In the genomic region with DNA sequence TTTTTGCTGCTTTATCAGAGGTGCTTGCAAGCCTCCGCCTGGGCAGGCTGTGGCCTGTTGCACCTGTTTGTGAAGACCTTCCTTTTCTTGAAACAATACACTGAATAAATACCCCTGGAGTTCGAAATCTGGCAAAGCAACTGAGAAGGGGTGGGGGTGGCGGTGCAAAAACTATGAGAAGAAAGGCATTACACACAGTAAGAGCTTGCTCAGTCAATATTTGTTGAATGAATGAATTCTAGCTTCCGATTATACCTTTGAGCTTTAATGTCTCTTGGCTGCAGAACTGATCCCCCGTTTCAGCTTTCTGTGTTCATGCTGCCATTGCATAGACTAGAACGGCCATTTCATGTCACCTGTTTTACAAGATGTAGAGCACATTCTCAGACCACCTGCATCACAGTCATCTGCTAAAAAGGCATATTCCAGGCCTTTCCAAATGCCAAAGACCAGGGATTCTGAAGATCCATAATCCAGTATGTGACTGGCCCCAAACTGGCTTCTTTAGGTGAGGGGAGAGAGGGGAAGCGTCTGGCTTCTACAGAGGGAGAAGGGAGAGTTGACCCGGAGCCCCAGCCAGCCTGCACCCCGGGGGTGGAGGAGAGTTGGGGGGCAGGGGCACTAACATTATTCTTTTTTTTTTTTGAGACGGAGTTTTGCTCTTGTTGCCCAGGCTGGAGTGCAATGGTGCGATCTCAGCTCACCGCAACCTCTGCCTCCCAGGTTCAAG, we compare ENCODE assay signal across 13 cellular contexts.
DNase-seq lines count a peak whose midpoint lies in the region; ATAC-seq and TF ChIP-seq lines count a peak whose summit lies in the region.
"Had no signal": no experiment of that assay in that cellular context is flagged by ENCODE, and none has a peak within 500 bp of the region (broad histone marks: within the 10 kb centered on the region; RNA-seq: fewer than 3 reads in every experiment).

No MANE protein-coding gene starts in this region.

- H3K36me3 ChIP-seq in ascending aorta (no peaks in the 10 kb centered on the region), stomach (no peaks in the 10 kb centered on the region)
- H3K36me3 ChIP-seq: BLaER1, suprapubic skin had no signal

- H3K9me3 ChIP-seq in ascending aorta = no peaks in the 10 kb centered on the region
- H3K9me3 ChIP-seq in stomach = no peaks in the 10 kb centered on the region
- H3K9me3 ChIP-seq: BLaER1, SK-N-SH, suprapubic skin had no signal

- H3K4me3 ChIP-seq in ascending aorta (no peak overlapping the region), stomach (no peak overlapping the region)
- H3K4me3 ChIP-seq: BLaER1, suprapubic skin had no signal

- intact Hi-C loops in ascending aorta (cut with DNase I) = no loop called here
- intact Hi-C loops in stomach (cut with DNase I; ENCODE audit: low total_unique reads) = no loop called here

- 53 to 73% (median 61%) methylated on average over 9 to 12 of the region's 12 CpGs for WGBS in stomach, 5 donors

- DNase-seq in NCI-H1092 (lab: John Stamatoyannopoulos, UW) = peak; percentile 92
- peak; percentile 91 for DNase-seq in NCI-H2107 treated with DMSO at 0.1 percent for 48 hours (lab: John Stamatoyannopoulos, UW; ENCODE audit: unreplicated experiment)
- DNase-seq in ascending aorta (ENCODE audit: low spot score in 2 of 2) = no peak
- peak; percentile 58 for DNase-seq in stomach
- DNase-seq in HPDE6-E6E7 (ENCODE audit: extremely low spot score) = no peak
- DNase-seq: activated CD8-positive, alpha-beta T cell treated with anti-CD3 and anti-CD28 coated beads for 36 hours; SK-N-SH had no signal

- peaks cover 8 to 43% of the 10 kb centered on the region in 2 donors for H3K4me1 ChIP-seq in ascending aorta
- H3K4me1 ChIP-seq in stomach = peaks cover 20 to 79% (median 52%) of the 10 kb centered on the region in 4 donors

- H3K27me3 ChIP-seq in ascending aorta (no peaks in the 10 kb centered on the region), stomach (no peaks in the 10 kb centered on the region)
- H3K27me3 ChIP-seq: BLaER1, suprapubic skin had no signal

- TF ChIP-seq EP300 in stomach (IDR thresholded peaks at IDR 0.05) = no peak

- no peak for TF ChIP-seq POLR2A in stomach (IDR thresholded peaks at IDR 0.05)

- no peak for TF ChIP-seq CTCF in ascending aorta (IDR thresholded peaks at IDR 0.05)
- TF ChIP-seq CTCF in stomach (IDR thresholded peaks at IDR 0.05) = no peak

- H3K27ac ChIP-seq in ascending aorta (peak overlapping the region; percentile 61 to 80), stomach (peak overlapping the region; percentile 5 to 94 (median 49))
- H3K27ac ChIP-seq: BLaER1, suprapubic skin had no signal

- ATAC-seq in HG02763 (IDR thresholded peaks at IDR 0.05; ENCODE audit: unreplicated experiment) (no peak), GM18858 (IDR thresholded peaks at IDR 0.05; ENCODE audit: unreplicated experiment) (no peak)
- ATAC-seq: activated CD8-positive, alpha-beta T cell treated with anti-CD3 and anti-CD28 coated beads for 36 hours; activated T-helper 17 cell treated with anti-CD3 and anti-CD28 coated beads, Interleukin-2, amount 50 U/mL, for 72 hours; natural killer cell treated with Interleukin-12 subunit alpha and Interleukin-12 subunit beta and Interleukin-15 and Interleukin-18, amount 100 ng/mL, for 72 hours had no signal

Comparison
In these comparisons a context has a peak if more than half of its experiments do, and no peak if none do; other contexts are left out.
1. DNase-seq: peak in NCI-H1092 (single experiment), NCI-H2107 treated with DMSO at 0.1 percent for 48 hours (single experiment) and stomach (single experiment); none in ascending aorta (0 of 2) and HPDE6-E6E7 (single experiment).